In genomic region chr18:39485696-39486095, GRCh38 we compare ENCODE assay signal across 23 cellular contexts.
"Had no signal": no experiment of that assay in that cellular context is flagged by ENCODE, and none has a peak within 500 bp of the region (broad histone marks: within the 10 kb centered on the region; RNA-seq: fewer than 3 reads in every experiment).

No MANE protein-coding gene starts in this region.

- H3K4me2 ChIP-seq: hepatocyte had no signal

- H3K4me3 Mint-ChIP-seq: activated B cell treated with CpG ODN at 0.5 μM for 24 hours; activated CD4-positive, alpha-beta T cell treated with anti-CD3 and anti-CD28 coated beads, Interleukin-2, amount 10 ng/mL, durations not matched to agents 24 days and 14 days; activated CD8-positive, alpha-beta T cell treated with anti-CD3 and anti-CD28 coated beads, Interleukin-2, amount 10 ng/mL, durations not matched to agents 7 days and 5 days; activated naive CD4-positive, alpha-beta T cell treated with anti-CD3 and anti-CD28 coated beads, Interleukin-2, amount 50 U/mL, for 24 hours; brain; dendritic cell treated with granulocyte-macrophage colony-stimulating factor and Interleukin-4, amounts not matched to agents 40 ng/mL and 50 ng/mL, for 4 days; natural killer cell treated with Interleukin-12 subunit alpha and Interleukin-12 subunit beta and Interleukin-15 and Interleukin-18, amount 100 ng/mL, for 72 hours; T-helper 17 cell had no signal

- ATAC-seq: activated CD8-positive, alpha-beta T cell treated with anti-CD3 and anti-CD28 coated beads, Interleukin-2, amount 10 ng/mL, durations not matched to agents 7 days and 5 days; natural killer cell treated with Interleukin-12 subunit alpha and Interleukin-12 subunit beta and Interleukin-15 and Interleukin-18, amount 100 ng/mL, for 72 hours; right cardiac atrium; T-helper 17 cell had no signal

- FAIRE-seq: small intestine had no signal

- H3K36me3 Mint-ChIP-seq: activated naive CD4-positive, alpha-beta T cell treated with anti-CD3 and anti-CD28 coated beads, Interleukin-2, amount 50 U/mL, for 24 hours; brain had no signal

- H3K27ac ChIP-seq: hepatocyte, left ventricle myocardium inferior, prostate gland, tibial nerve, uterus had no signal

- H3K27me3 ChIP-seq: hepatocyte, tibial nerve, uterus had no signal

- H3K9me3 Mint-ChIP-seq: dendritic cell treated with granulocyte-macrophage colony-stimulating factor and Interleukin-4, amounts not matched to agents 40 ng/mL and 50 ng/mL, for 4 days had no signal

- H3K4me1 Mint-ChIP-seq: activated B cell treated with CpG ODN at 0.5 μM for 24 hours; activated CD4-positive, alpha-beta T cell treated with anti-CD3 and anti-CD28 coated beads, Interleukin-2, amount 10 ng/mL, durations not matched to agents 24 days and 14 days; activated naive CD4-positive, alpha-beta T cell treated with anti-CD3 and anti-CD28 coated beads, Interleukin-2, amount 50 U/mL, for 24 hours; T-helper 17 cell had no signal

- H3K27ac Mint-ChIP-seq: activated B cell treated with CpG ODN at 0.5 μM for 24 hours; activated CD4-positive, alpha-beta T cell treated with anti-CD3 and anti-CD28 coated beads, Interleukin-2, amount 10 ng/mL, durations not matched to agents 24 days and 14 days; activated CD8-positive, alpha-beta T cell treated with anti-CD3 and anti-CD28 coated beads, Interleukin-2, amount 10 ng/mL, durations not matched to agents 7 days and 5 days; activated naive CD4-positive, alpha-beta T cell treated with anti-CD3 and anti-CD28 coated beads, Interleukin-2, amount 50 U/mL, for 24 hours; brain; dendritic cell treated with granulocyte-macrophage colony-stimulating factor and Interleukin-4, amounts not matched to agents 40 ng/mL and 50 ng/mL, for 4 days; natural killer cell treated with Interleukin-12 subunit alpha and Interleukin-12 subunit beta and Interleukin-15 and Interleukin-18, amount 100 ng/mL, for 72 hours; T-helper 17 cell had no signal

- H3K27me3 Mint-ChIP-seq: activated B cell treated with CpG ODN at 0.5 μM for 24 hours; activated CD4-positive, alpha-beta T cell treated with anti-CD3 and anti-CD28 coated beads, Interleukin-2, amount 10 ng/mL, durations not matched to agents 24 days and 14 days; activated naive CD4-positive, alpha-beta T cell treated with anti-CD3 and anti-CD28 coated beads, Interleukin-2, amount 50 U/mL, for 24 hours; brain; dendritic cell treated with granulocyte-macrophage colony-stimulating factor and Interleukin-4, amounts not matched to agents 40 ng/mL and 50 ng/mL, for 4 days; natural killer cell treated with Interleukin-12 subunit alpha and Interleukin-12 subunit beta and Interleukin-15 and Interleukin-18, amount 100 ng/mL, for 72 hours; T-helper 17 cell had no signal

- H3K9me3 ChIP-seq: left ventricle myocardium inferior, prostate gland, tibial nerve, uterus had no signal

- H3K79me2 ChIP-seq: hepatocyte had no signal

- H3K4me3 ChIP-seq: hepatocyte, left ventricle myocardium inferior, prostate gland, tibial nerve, uterus had no signal

- H3K4me1 ChIP-seq: left ventricle myocardium inferior, prostate gland, tibial nerve, uterus had no signal

- DNase-seq: activated B cell treated with CpG ODN at 0.5 μM for 24 hours; activated CD4-positive, alpha-beta T cell treated with anti-CD3 and anti-CD28 coated beads, Interleukin-2, amount 10 ng/mL, durations not matched to agents 24 days and 14 days; activated CD8-positive, alpha-beta memory T cell treated with anti-CD3 and anti-CD28 coated beads, Interleukin-2, amount 50 U/mL, for 4 hours; activated CD8-positive, alpha-beta T cell treated with anti-CD3 and anti-CD28 coated beads, Interleukin-2, amount 10 ng/mL, durations not matched to agents 7 days and 5 days; activated effector memory CD4-positive, alpha-beta T cell treated with anti-CD3 and anti-CD28 coated beads, Interleukin-2, amount 50 U/mL, for 16 hours; activated T-cell treated with anti-CD3 and anti-CD28 coated beads, Interleukin-2, amount 50 U/mL, for 48 hours; amniotic stem cell; effector memory CD4-positive, alpha-beta T cell; left ventricle myocardium inferior; right cardiac atrium; small intestine; stimulated activated CD4-positive, alpha-beta T cell treated with anti-CD3 and anti-CD28 coated beads, Interleukin-4, amount 100 ng/mL, for 24 hours; stimulated activated naive CD4-positive, alpha-beta T cell; substantia nigra; T-helper 17 cell; uterus had no signal

- H2AFZ ChIP-seq: hepatocyte had no signal

- H3K36me3 ChIP-seq: left ventricle myocardium inferior, prostate gland, tibial nerve, uterus had no signal
